ENCODE assay signal across 14 cellular contexts in the genomic region with DNA sequence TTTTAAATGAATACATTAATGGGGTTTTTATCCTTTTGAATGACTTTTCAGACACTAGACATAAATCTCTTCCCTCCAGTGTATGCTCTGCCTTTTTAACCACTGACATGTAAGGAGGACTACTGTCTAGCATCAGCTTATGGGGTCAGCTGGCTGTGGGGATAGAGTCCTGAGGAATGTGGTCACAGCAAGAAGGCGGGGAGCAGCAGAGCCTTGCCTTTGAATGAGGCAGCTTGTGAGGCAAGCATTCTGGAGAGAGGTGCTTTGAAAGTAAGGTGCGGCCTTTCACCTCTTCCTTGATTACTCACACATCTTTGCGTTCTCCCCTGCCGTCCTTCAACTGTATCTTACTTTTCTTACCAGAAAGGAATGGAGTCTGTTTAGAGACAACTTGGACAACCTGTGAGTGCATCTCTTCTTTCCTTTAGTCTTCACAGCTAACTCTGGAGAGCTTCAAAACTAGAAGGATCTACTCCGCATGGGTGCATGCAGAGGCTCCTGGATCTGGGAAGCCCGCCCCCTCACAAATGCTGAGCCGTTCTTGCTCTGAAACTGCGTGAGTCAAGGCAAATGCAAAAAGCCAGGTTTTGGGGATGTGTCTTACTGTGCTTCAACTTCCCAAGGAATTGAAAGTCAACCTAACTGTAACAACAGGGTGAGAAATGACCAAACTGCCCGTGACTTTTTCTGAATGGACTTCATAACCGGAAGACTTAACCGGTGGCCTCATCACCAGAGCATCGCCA. TPM values are rescaled to one million over a fixed set of nuclear protein-coding genes. Genes with fewer than 3 reads are reported as not detected.
A peak's percentile ranks its signal among the peaks of the same experiment; 100 is the strongest.
DNase-seq lines count a peak whose midpoint lies in the region; ATAC-seq and TF ChIP-seq lines count a peak whose summit lies in the region.
"Had no signal": no experiment of that assay in that cellular context is flagged by ENCODE, and none has a peak within 500 bp of the region (broad histone marks: within the 10 kb centered on the region; RNA-seq: fewer than 3 reads in every experiment).

No MANE protein-coding gene starts in this region.

- no peak overlapping the region for H3K14ac ChIP-seq in trophoblast cell (ENCODE audit: low read length)

- H2AFZ ChIP-seq in GM23248 = no peak overlapping the region
- H2AFZ ChIP-seq in trophoblast cell (ENCODE audit: insufficient read depth, low read length, poor library complexity) = no peak overlapping the region

- no peak overlapping the region for H3K18ac ChIP-seq in trophoblast cell (ENCODE audit: low read length)

- H4K12ac ChIP-seq in trophoblast cell (ENCODE audit: low read depth, low read length) = no peak overlapping the region

- H4K20me1 ChIP-seq in GM23248 (ENCODE audit: insufficient read depth) = no peaks in the 10 kb centered on the region

- peaks cover 61% of the 10 kb centered on the region for H3K36me3 ChIP-seq in GM23248 (ENCODE audit: low read depth)
- H3K36me3 ChIP-seq in trophoblast cell (ENCODE audit: control insufficient read depth in 1 of 2, insufficient read depth in 2 of 2, low read length in 2 of 2) = peaks cover 26 to 34% of the 10 kb centered on the region in 2 experiments

- H3K4me3 Mint-ChIP-seq in T-helper 2 cell treated with Interferon-gamma antibody and Interleukin-4, amounts not matched to agents 5 μg/mL and 100 μg/mL, for 36 hours = no peak overlapping the region
- H3K4me3 Mint-ChIP-seq in chondrocyte (ENCODE audit: unreplicated experiment) = no peak overlapping the region
- no peak overlapping the region for H3K4me3 Mint-ChIP-seq in WTC11
- no peak overlapping the region for H3K4me3 Mint-ChIP-seq in HFFc6

- H4K8ac ChIP-seq in trophoblast cell (ENCODE audit: low read depth, low read length) = no peak overlapping the region

- H3F3A ChIP-seq in GM23248 (ENCODE audit: insufficient read depth) = peaks cover 37% of the 10 kb centered on the region; the same call in 1 of the 2 replicates

- H3K27me3 ChIP-seq in GM23248 (replicated peaks; ENCODE audit: insufficient read depth) = no peaks in the 10 kb centered on the region
- no peaks in the 10 kb centered on the region for H3K27me3 ChIP-seq in trophoblast cell (ENCODE audit: insufficient read depth, low read length)

- POLR2A ChIA-PET in WTC11 (lab: Charles Lee) = no interaction called here

- no peaks in the 10 kb centered on the region for H3K27me3 Mint-ChIP-seq in T-helper 2 cell treated with Interferon-gamma antibody and Interleukin-4, amounts not matched to agents 5 μg/mL and 100 μg/mL, for 36 hours (ENCODE audit: low read depth)
- H3K27me3 Mint-ChIP-seq in chondrocyte (ENCODE audit: low read depth) (no peaks in the 10 kb centered on the region), WTC11 (ENCODE audit: low read depth) (no peaks in the 10 kb centered on the region), HFFc6 (ENCODE audit: insufficient read depth) (no peaks in the 10 kb centered on the region)

- H3K9me3 ChIP-seq in GM23248 (ENCODE audit: low read depth) = no peaks in the 10 kb centered on the region
- no peaks in the 10 kb centered on the region for H3K9me3 ChIP-seq in trophoblast cell (ENCODE audit: insufficient read depth, low read depth, low read length)

- H3K4me2 ChIP-seq in GM23248 (ENCODE audit: unreplicated experiment) = no peak overlapping the region
- H3K4me2 ChIP-seq in trophoblast cell (ENCODE audit: low read length) = peak overlapping the region; percentile 0

- peak overlapping the region; percentile 44 for H3K4ac ChIP-seq in trophoblast cell (ENCODE audit: low read depth, low read length)

- peak overlapping the region; percentile 65 for H3K27ac Mint-ChIP-seq in T-helper 2 cell treated with Interferon-gamma antibody and Interleukin-4, amounts not matched to agents 5 μg/mL and 100 μg/mL, for 36 hours
- H3K27ac Mint-ChIP-seq in chondrocyte (ENCODE audit: unreplicated experiment) = no peak overlapping the region
- H3K27ac Mint-ChIP-seq in WTC11 = no peak overlapping the region; the same call in 1 of the 2 replicates
- no peak overlapping the region for H3K27ac Mint-ChIP-seq in HFFc6

- H3K79me2 ChIP-seq in GM23248 (ENCODE audit: insufficient read depth) (peaks cover 6% of the 10 kb centered on the region; the same call in 1 of the 2 replicates), trophoblast cell (ENCODE audit: control insufficient read depth, insufficient read depth, low read length, poor library complexity) (peaks cover 2% of the 10 kb centered on the region)

- H3K79me1 ChIP-seq in trophoblast cell (ENCODE audit: low read length) = peaks cover 19% of the 10 kb centered on the region

- peak overlapping the region; percentile 12; the same call in 1 of the 2 replicates for H3K27ac ChIP-seq in GM23248
- H3K27ac ChIP-seq in trophoblast cell (ENCODE audit: low read depth, low read length) = peak overlapping the region; percentile 80
- H3K27ac ChIP-seq: 22Rv1 had no signal

- H3K9me3 Mint-ChIP-seq in T-helper 2 cell treated with Interferon-gamma antibody and Interleukin-4, amounts not matched to agents 5 μg/mL and 100 μg/mL, for 36 hours = no peaks in the 10 kb centered on the region
- H3K9me3 Mint-ChIP-seq in chondrocyte (ENCODE audit: low read depth) (no peaks in the 10 kb centered on the region), WTC11 (no peaks in the 10 kb centered on the region), HFFc6 (no peaks in the 10 kb centered on the region)

- H4K91ac ChIP-seq in trophoblast cell (ENCODE audit: low read depth, low read length) = peak overlapping the region; percentile 32

- no peak for DNase-seq in T-helper 2 cell treated with Interferon-gamma antibody and Interleukin-4, amounts not matched to agents 5 μg/mL and 100 μg/mL, for 36 hours (ENCODE audit: low spot score)
- DNase-seq in T-helper 2 cell = no peak
- no peak for DNase-seq in GM23248
- DNase-seq in chondrocyte (ENCODE audit: low spot score) = no peak
- DNase-seq in trophoblast cell = no peak
- DNase-seq in WTC11 (ENCODE audit: low spot score) = no peak
- no peak for DNase-seq in HFFc6
- no peak for DNase-seq in SKM-1 treated with dmso at 0.1 percent for 144 hours (lab: John Stamatoyannopoulos, UW; ENCODE audit: unreplicated experiment)
- DNase-seq: mammary epithelial cell, NCI-H446, occipital lobe, SIG-M5, small intestine had no signal

- no peak overlapping the region for H2BK12ac ChIP-seq in trophoblast cell (ENCODE audit: low read length)

- peak; percentile 3 for TF ChIP-seq CTCF in chondrocyte (IDR thresholded peaks at IDR 0.05)
- TF ChIP-seq CTCF in WTC11 (IDR thresholded peaks at IDR 0.05) = no peak
- no peak for TF ChIP-seq CTCF in HFFc6 (IDR thresholded peaks at IDR 0.05)

- H3K9me2 ChIP-seq in GM23248 (ENCODE audit: insufficient read depth) = no peaks in the 10 kb centered on the region

- peaks cover 20% of the 10 kb centered on the region for H3K4me1 ChIP-seq in GM23248 (ENCODE audit: insufficient read depth)
- H3K4me1 ChIP-seq in trophoblast cell (ENCODE audit: control insufficient read depth in 1 of 2, insufficient read depth in 2 of 2, low read length in 2 of 2) = peaks cover 24 to 36% of the 10 kb centered on the region in 2 experiments

- WGBS in GM23248 (ENCODE audit: low coverage in 1 of 2, low lambda C conversion rate in 2 of 2, missing lambda C conversion rate in 2 of 2), 2 experiments = 83 to 86% methylated on average over 12 of the region's 12 CpGs
- WGBS in trophoblast cell (ENCODE audit: extremely low coverage, insufficient coverage, insufficient read length) = no CpG with 5 or more reads among the region's 12 CpGs

- no peak overlapping the region for H2AK5ac ChIP-seq in trophoblast cell (ENCODE audit: low read length)

- H3K4me3 ChIP-seq in GM23248 (no peak overlapping the region), trophoblast cell (ENCODE audit: low read depth, low read length) (no peak overlapping the region)

- no peak for ATAC-seq in WTC11

- peaks cover 13% of the 10 kb centered on the region for H3K4me1 Mint-ChIP-seq in T-helper 2 cell treated with Interferon-gamma antibody and Interleukin-4, amounts not matched to agents 5 μg/mL and 100 μg/mL, for 36 hours (ENCODE audit: low read depth)
- H3K4me1 Mint-ChIP-seq in chondrocyte (ENCODE audit: low read depth) = peaks cover 15% of the 10 kb centered on the region
- H3K4me1 Mint-ChIP-seq in WTC11 = no peaks in the 10 kb centered on the region
- peaks cover 6% of the 10 kb centered on the region; the same call in 1 of the 2 replicates for H3K4me1 Mint-ChIP-seq in HFFc6 (ENCODE audit: low read depth)

- H3K9ac ChIP-seq in GM23248 (peak overlapping the region; percentile 23; the same call in 1 of the 2 replicates), trophoblast cell (ENCODE audit: low read length) (no peak overlapping the region)

- H3K36me3 Mint-ChIP-seq in T-helper 2 cell treated with Interferon-gamma antibody and Interleukin-4, amounts not matched to agents 5 μg/mL and 100 μg/mL, for 36 hours (ENCODE audit: low read depth) = peaks cover 79% of the 10 kb centered on the region
- H3K36me3 Mint-ChIP-seq in chondrocyte (ENCODE audit: low read depth) = peaks cover 29% of the 10 kb centered on the region
- peaks cover 42% of the 10 kb centered on the region for H3K36me3 Mint-ChIP-seq in WTC11
- H3K36me3 Mint-ChIP-seq in HFFc6 (ENCODE audit: low read depth) = peaks cover 22% of the 10 kb centered on the region

- in situ Hi-C loops in GM23248 (cut with MboI) = no loop called here

- no peak overlapping the region for H2BK120ac ChIP-seq in trophoblast cell (ENCODE audit: insufficient read depth, low read length, poor library complexity)

- H2BK5ac ChIP-seq in trophoblast cell (ENCODE audit: low read depth, low read length, poor library complexity) = peak overlapping the region; percentile 9

- H3K23ac ChIP-seq in trophoblast cell (ENCODE audit: low read length) = no peak overlapping the region

- CTCF ChIA-PET in WTC11 (lab: Charles Lee) = interaction anchor here (1.4 kb wide), 1 partner anchor 106 kb away, joined by 4 read pairs; no protein-coding TSS in a partner anchor

TF ChIP-seq in WTC11, 78 proteins besides CTCF, POLR2A, EP300 and RAD21 (continues in another document):
- TF ChIP-seq GRHL2 (CRISPR knock-in tag; IDR thresholded peaks at IDR 0.05; ENCODE audit: insufficient replicate concordance, severe bottlenecking) (no peak), FOXP1 (CRISPR knock-in tag; IDR thresholded peaks at IDR 0.05; ENCODE audit: borderline replicate concordance) (no peak), NFE2L1 (CRISPR knock-in tag; IDR thresholded peaks at IDR 0.05) (no peak)

RNA-seq across cellular contexts. Expression of gene ADCY7, which starts 49.9 kb away (rescaled TPM):
- total RNA-seq in GM23248 (2014; rRNA removed; shearing (Covaris generic)) = 87.4 and 90.5 TPM in 2 replicates
- polyA plus RNA-seq in GM23248 (2016; fragmentation: Nextera tagmentation; extraction: Ambion mirVana) = 31.9 and 32.7 TPM in 2 replicates
- 8.8 to 11.8 TPM (median 9.1 TPM) in 3 replicates for total RNA-seq in chondrocyte
- polyA plus RNA-seq in trophoblast cell (2013) = 5.7 and 6.0 TPM in 2 replicates
- total RNA-seq in WTC11 (2021) = 5.9 to 8.0 TPM (median 6.6 TPM) in 3 replicates
- 10 to 100 TPM; 32.7 to 48.1 (median 41.9) TPM for total RNA-seq in HFFc6 (2021; fragmentation: NEBNext Ultra II Directional; extraction: Animal tissue kit (Norgen Biotek cat#: 25700))

RNA-seq across cellular contexts. Expression of gene BRD7, which starts 52.5 kb away (rescaled TPM):
- total RNA-seq in GM23248 (2014; rRNA removed; shearing (Covaris generic)) = 34.5 and 35.8 TPM in 2 replicates
- polyA plus RNA-seq in GM23248 (2016; fragmentation: Nextera tagmentation; extraction: Ambion mirVana) = 20.3 and 31.1 TPM in 2 replicates
- total RNA-seq in chondrocyte = 47.6 to 59.4 TPM (median 52.7 TPM) in 3 replicates
- 77.0 and 79.2 TPM in 2 replicates for polyA plus RNA-seq in trophoblast cell (2013)
- 122 to 132 TPM (median 123 TPM) in 3 replicates for total RNA-seq in WTC11 (2021)
- 10 to 100 TPM; 50.5 to 65.0 (median 63.0) TPM for total RNA-seq in HFFc6 (2021; fragmentation: NEBNext Ultra II Directional; extraction: Animal tissue kit (Norgen Biotek cat#: 25700))
